Comparison of ENCODE assay signal across 8 cellular contexts in genomic region chr4:73308286-73308685, GRCh38. TPM values are rescaled to one million over a fixed set of nuclear protein-coding genes. Genes with fewer than 3 reads are reported as not detected.
DNase-seq lines count a peak whose midpoint lies in the region; ATAC-seq, FAIRE-seq and TF ChIP-seq lines count a peak whose summit lies in the region.

No MANE protein-coding gene starts in this region.

- TF ChIP-seq CTCF in GM20000 (IDR thresholded peaks at IDR 0.05; ENCODE audit: extremely low read depth, missing control alignments) (no peak), endothelial cell of umbilical vein (IDR thresholded peaks at IDR 0.05; ENCODE audit: extremely low read depth in 1 of 2, insufficient read depth in 1 of 2, low read depth in 1 of 2, low read length in 2 of 2) (no peak)

- POLR2A ChIA-PET in endothelial cell of umbilical vein (lab: Charles Lee): no interaction called here

- H2AFZ ChIP-seq in ACC112 (ENCODE audit: low read length, unreplicated experiment) (peak overlapping the region; percentile 92), endothelial cell of umbilical vein (ENCODE audit: low read depth, low read length) (no peak overlapping the region)

- no peak for FAIRE-seq in endothelial cell of umbilical vein (lab: Jason Lieb, UNC)

- CTCF ChIA-PET in endothelial cell of umbilical vein (lab: Charles Lee): interaction anchor here (1.7 to 2.8 kb wide), 3 partner anchors 138 to 826 kb away, joined by 5 to 12 read pairs (median 6); no protein-coding TSS in a partner anchor

- peaks cover 33% of the 10 kb centered on the region for H3K4me1 ChIP-seq in ACC112 (ENCODE audit: control insufficient read depth, insufficient read depth, low read length, unreplicated experiment)
- H3K4me1 ChIP-seq in endothelial cell of umbilical vein (ENCODE audit: control insufficient read depth, extremely low read depth, insufficient read depth, low read length): peaks cover 2% of the 10 kb centered on the region

- H3K79me2 ChIP-seq in ACC112 (ENCODE audit: control insufficient read depth, insufficient read depth, low read length, unreplicated experiment) (no peaks in the 10 kb centered on the region), endothelial cell of umbilical vein (ENCODE audit: control insufficient read depth, insufficient read depth, low read length) (no peaks in the 10 kb centered on the region)

- H3K27ac ChIP-seq in ACC112 (ENCODE audit: low read depth, low read length) (peak overlapping the region; percentile 58), endothelial cell of umbilical vein (ENCODE audit: insufficient read depth, low read depth, low read length) (no peak overlapping the region)

- no peaks in the 10 kb centered on the region for H4K20me1 ChIP-seq in endothelial cell of umbilical vein (replicated peaks; ENCODE audit: control insufficient read depth, extremely low read depth, insufficient read depth, low read length)

- H3K9ac ChIP-seq in endothelial cell of umbilical vein (replicated peaks; ENCODE audit: extremely low read depth, insufficient read depth, low read length): no peak overlapping the region

- H3K27me3 ChIP-seq in ACC112 (ENCODE audit: insufficient read depth, low read length) (no peaks in the 10 kb centered on the region), endothelial cell of umbilical vein (ENCODE audit: control insufficient read depth in 2 of 2, insufficient read depth in 2 of 2, low read length in 2 of 2) (peaks cover 0 to 2% of the 10 kb centered on the region in 2 experiments)

- TF ChIP-seq POLR2A in endothelial cell of umbilical vein (IDR thresholded peaks at IDR 0.05; ENCODE audit: low read depth, low read length): no peak

- DNase-seq in GM20000 (ENCODE audit: low spot score) (peak; percentile 10), NCI-H69 (lab: John Stamatoyannopoulos, UW) (peak; percentile 35), endothelial cell of umbilical vein (ENCODE audit: low read depth, low spot score) (peak; percentile 20), NCI-H187 (lab: John Stamatoyannopoulos, UW) (no peak), COLO668 (lab: John Stamatoyannopoulos, UW; ENCODE audit: unreplicated experiment) (no peak)
- DNase-seq in stimulated activated CD4-positive, alpha-beta T cell treated with anti-CD3 and anti-CD28 coated beads, Interleukin-2, amount 100 ng/mL, for 48 hours: no peak

- no TSS peak for BruUV-seq in endothelial cell of umbilical vein (replicated peaks; lab: Mats Ljungman, UMichigan)

- dilution Hi-C loops in endothelial cell of umbilical vein (cut with MboI; ENCODE audit: extremely low pct_ligation_motif_present, low sequenced_read_pairs): no loop called here

- no peaks in the 10 kb centered on the region for H3K9me1 ChIP-seq in endothelial cell of umbilical vein (replicated peaks; ENCODE audit: control insufficient read depth, extremely low read depth, insufficient read depth, low read length)

- H3K9me3 ChIP-seq in endothelial cell of umbilical vein (replicated peaks; ENCODE audit: control insufficient read depth, insufficient read depth, low read length): no peaks in the 10 kb centered on the region

- no peak overlapping the region for H3K4me2 ChIP-seq in endothelial cell of umbilical vein (ENCODE audit: insufficient read depth, low read length)

- intact Hi-C loops in endothelial cell of umbilical vein (cut with micrococcal nuclease): no loop called here

- ATAC-seq in GM19023 (IDR thresholded peaks at IDR 0.05; ENCODE audit: unreplicated experiment): no peak

- H3K4me3 ChIP-seq in ACC112 (ENCODE audit: low read depth, low read length) (peak overlapping the region; percentile 30; the same call in 1 of the 2 replicates), endothelial cell of umbilical vein (replicated peaks in 1 of 3; ENCODE audit: insufficient read depth in 1 of 3, low read depth in 1 of 3, low read length in 3 of 3) (no peak overlapping the region)

- H3K36me3 ChIP-seq in ACC112 (ENCODE audit: insufficient read depth, low read length): no peaks in the 10 kb centered on the region
- no peaks in the 10 kb centered on the region for H3K36me3 ChIP-seq in endothelial cell of umbilical vein (ENCODE audit: control insufficient read depth in 2 of 2, extremely low read depth in 1 of 2, insufficient read depth in 2 of 2, low read length in 2 of 2)

TF ChIP-seq in endothelial cell of umbilical vein, 7 proteins besides CTCF, POLR2A, EP300 and RAD21:
- TF ChIP-seq POLR2AphosphoS5 (IDR thresholded peaks at IDR 0.05; ENCODE audit: insufficient read depth, low read depth, low read length) (no peak), JUN (IDR thresholded peaks at IDR 0.05; ENCODE audit: borderline replicate concordance, insufficient read depth, insufficient read length, low read depth) (no peak), EZH2 (IDR thresholded peaks at IDR 0.05; ENCODE audit: borderline replicate concordance, low read depth, low read length, severe bottlenecking) (no peak), FOS (IDR thresholded peaks at IDR 0.05; ENCODE audit: borderline replicate concordance, insufficient read depth, low read length) (no peak), GATA2 (IDR thresholded peaks at IDR 0.05; ENCODE audit: insufficient read depth, insufficient read length, low read depth, low read length) (no peak), MYC (IDR thresholded peaks at IDR 0.05; ENCODE audit: low read depth, low read length) (no peak)
TF ChIP-seq in endothelial cell of umbilical vein: peak in this region for 0.

RNA-seq across cellular contexts. Expression of gene ANKRD17, which starts 49.7 kb away (rescaled TPM):
- total RNA-seq in endothelial cell of umbilical vein: 64.4 and 67.7 TPM in 2 replicates
- 33.3 and 33.5 TPM in 2 replicates for polyA plus RNA-seq in endothelial cell of umbilical vein
- 31.9 and 34.8 TPM in 2 replicates for polyA plus RNA-seq in endothelial cell of umbilical vein (2011; cell fraction: cytosol; rRNA removed)
- 69.2 and 75.2 TPM in 2 replicates for polyA plus RNA-seq in endothelial cell of umbilical vein (2011; cell fraction: nucleus; rRNA removed)
- 32.4 and 40.3 TPM in 2 replicates for polyA plus RNA-seq in endothelial cell of umbilical vein (2012)
- polyA minus RNA-seq in endothelial cell of umbilical vein: 127 and 152 TPM in 2 replicates
- 39.0 TPM for polyA minus RNA-seq in endothelial cell of umbilical vein (2011; cell fraction: cytosol; rRNA and poly(A)+ RNA removed)
- 115 and 164 TPM in 2 replicates for polyA minus RNA-seq in endothelial cell of umbilical vein (2011; cell fraction: nucleus; rRNA and poly(A)+ RNA removed)

Comparison
In these comparisons a context has a peak if more than half of its experiments do, and no peak if none do; other contexts are left out.
1. DNase-seq: peak in GM20000 (single experiment), NCI-H69 (single experiment) and endothelial cell of umbilical vein (single experiment); none in stimulated activated CD4-positive, alpha-beta T cell treated with anti-CD3 and anti-CD28 coated beads, Interleukin-2, amount 100 ng/mL, for 48 hours (0 of 2), NCI-H187 (0 of 2) and COLO668 (single experiment).